In genomic region chr1:182842265-182842664, GRCh38 we compare ENCODE assay signal across 13 cellular contexts. TPM values are rescaled to one million over a fixed set of nuclear protein-coding genes. Genes with fewer than 3 reads are reported as not detected.
A peak's percentile ranks its signal among the peaks of the same experiment; 100 is the strongest.
DNase-seq lines count a peak whose midpoint lies in the region; ATAC-seq and TF ChIP-seq lines count a peak whose summit lies in the region.
"Had no signal": no experiment of that assay in that cellular context is flagged by ENCODE, and none has a peak within 500 bp of the region (broad histone marks: within the 10 kb centered on the region; RNA-seq: fewer than 3 reads in every experiment).

No MANE protein-coding gene starts in this region.

- H3K27ac Mint-ChIP-seq in CD8-positive, alpha-beta T cell = no peak overlapping the region
- peak overlapping the region; percentile 60 for H3K27ac Mint-ChIP-seq in activated naive CD8-positive, alpha-beta T cell treated with anti-CD3 and anti-CD28 coated beads, Interleukin-2, amount 10 ng/mL, durations not matched to agents 7 days and 5 days
- H3K27ac Mint-ChIP-seq in naive thymus-derived CD4-positive, alpha-beta T cell = peak overlapping the region in 2 of 9 donors; percentile 4 to 69

- no peak for DNase-seq in CD8-positive, alpha-beta T cell
- DNase-seq in activated naive CD8-positive, alpha-beta T cell treated with anti-CD3 and anti-CD28 coated beads, Interleukin-2, amount 10 ng/mL, durations not matched to agents 7 days and 5 days = no peak
- no peak for DNase-seq in naive thymus-derived CD4-positive, alpha-beta T cell
- DNase-seq in SJCRH30 (no peak), islet precursor cell (no peak), ACHN (no peak), iPS-NIHi11 (ENCODE audit: low spot score) (no peak)
- DNase-seq: cerebellar nuclear complex, head of caudate nucleus, mucosa of descending colon, SHP77, stomach had no signal

- ATAC-seq in CD8-positive, alpha-beta T cell = no peak
- no peak for ATAC-seq in activated naive CD8-positive, alpha-beta T cell treated with anti-CD3 and anti-CD28 coated beads, Interleukin-2, amount 10 ng/mL, durations not matched to agents 7 days and 5 days (ENCODE audit: low read depth)
- no peak for ATAC-seq in naive thymus-derived CD4-positive, alpha-beta T cell
- ATAC-seq: mucosa of descending colon had no signal

- TF ChIP-seq CTCF in CD8-positive, alpha-beta T cell (IDR thresholded peaks at IDR 0.05) = no peak

- peaks cover 50% of the 10 kb centered on the region for H3K4me1 ChIP-seq in CD8-positive, alpha-beta T cell (ENCODE audit: insufficient read depth, low read length)
- H3K4me1 ChIP-seq in HUES48 (ENCODE audit: control insufficient read depth, insufficient read depth, low read length) = peaks cover 24% of the 10 kb centered on the region
- H3K4me1 ChIP-seq in naive thymus-derived CD4-positive, alpha-beta T cell (ENCODE audit: control insufficient read depth in 2 of 2, insufficient read depth in 2 of 2, low read length in 2 of 2) = peaks cover 28 to 45% of the 10 kb centered on the region in 2 donors
- no peaks in the 10 kb centered on the region; the same call in 1 of the 2 replicates for H3K4me1 ChIP-seq in SJCRH30

- no peak overlapping the region for H3K4me3 ChIP-seq in CD8-positive, alpha-beta T cell (ENCODE audit: low read depth, low read length)
- H3K4me3 ChIP-seq in HUES48 (ENCODE audit: low read depth, low read length) (peak overlapping the region; percentile 94), SJCRH30 (no peak overlapping the region)
- peak overlapping the region; percentile 27 for H3K4me3 ChIP-seq in naive thymus-derived CD4-positive, alpha-beta T cell (ENCODE audit: low read length)
- H3K4me3 ChIP-seq: mucosa of descending colon had no signal

- no peaks in the 10 kb centered on the region for H3K27me3 Mint-ChIP-seq in CD8-positive, alpha-beta T cell (ENCODE audit: low read depth)
- H3K27me3 Mint-ChIP-seq in activated naive CD8-positive, alpha-beta T cell treated with anti-CD3 and anti-CD28 coated beads, Interleukin-2, amount 10 ng/mL, durations not matched to agents 7 days and 5 days = no peaks in the 10 kb centered on the region
- peaks cover 0 to 4% (median 0%) of the 10 kb centered on the region in 5 donors for H3K27me3 Mint-ChIP-seq in naive thymus-derived CD4-positive, alpha-beta T cell

- peak overlapping the region; percentile 57 for H3K4me3 Mint-ChIP-seq in CD8-positive, alpha-beta T cell
- peak overlapping the region; percentile 100 for H3K4me3 Mint-ChIP-seq in activated naive CD8-positive, alpha-beta T cell treated with anti-CD3 and anti-CD28 coated beads, Interleukin-2, amount 10 ng/mL, durations not matched to agents 7 days and 5 days
- H3K4me3 Mint-ChIP-seq in naive thymus-derived CD4-positive, alpha-beta T cell = peak overlapping the region; percentile 20 to 99 (median 95)

- POLR2A ChIA-PET in CD8-positive, alpha-beta T cell (lab: Charles Lee) = no interaction called here
- POLR2A ChIA-PET in activated naive CD8-positive, alpha-beta T cell treated with anti-CD3 and anti-CD28 coated beads, Interleukin-2, amount 10 ng/mL, durations not matched to agents 7 days and 5 days (lab: Charles Lee) = no interaction called here
- POLR2A ChIA-PET in naive thymus-derived CD4-positive, alpha-beta T cell (lab: Charles Lee) = no interaction called here

- H3K27ac ChIP-seq in CD8-positive, alpha-beta T cell (ENCODE audit: low read depth, low read length) = no peak overlapping the region
- no peak overlapping the region for H3K27ac ChIP-seq in HUES48 (ENCODE audit: low read depth, low read length)
- no peak overlapping the region for H3K27ac ChIP-seq in naive thymus-derived CD4-positive, alpha-beta T cell (ENCODE audit: low read depth, low read length)
- H3K27ac ChIP-seq in SJCRH30 = no peak overlapping the region

- no peaks in the 10 kb centered on the region for H3K27me3 ChIP-seq in CD8-positive, alpha-beta T cell (ENCODE audit: insufficient read depth, low read length)
- H3K27me3 ChIP-seq in HUES48 (ENCODE audit: control insufficient read depth, insufficient read depth, low read length) (no peaks in the 10 kb centered on the region), SJCRH30 (no peaks in the 10 kb centered on the region)
- no peaks in the 10 kb centered on the region for H3K27me3 ChIP-seq in naive thymus-derived CD4-positive, alpha-beta T cell (ENCODE audit: control insufficient read depth in 2 of 2, insufficient read depth in 2 of 2, low read length in 2 of 2)
- H3K27me3 ChIP-seq: stomach had no signal

- H3K36me3 ChIP-seq in CD8-positive, alpha-beta T cell (ENCODE audit: insufficient read depth, low read length) = peaks cover 4% of the 10 kb centered on the region
- H3K36me3 ChIP-seq in HUES48 (ENCODE audit: control insufficient read depth, insufficient read depth, low read length) (peaks cover 61% of the 10 kb centered on the region), SJCRH30 (peaks cover 71% of the 10 kb centered on the region)
- H3K36me3 ChIP-seq in naive thymus-derived CD4-positive, alpha-beta T cell (ENCODE audit: control insufficient read depth in 2 of 3, insufficient read depth in 3 of 3, low read length in 3 of 3) = peaks cover 11 to 32% (median 13%) of the 10 kb centered on the region in 3 experiments

- in situ Hi-C loops in ACHN (cut with HindIII; ENCODE audit: low pct_ligation_motif_present, low pct_unique_long_range_greater_than_20kb, low sequenced_read_pairs) = no loop called here

- CTCF ChIA-PET in CD8-positive, alpha-beta T cell (lab: Charles Lee) = no interaction called here
- CTCF ChIA-PET in naive thymus-derived CD4-positive, alpha-beta T cell (lab: Charles Lee) = no interaction called here

- H3K9me3 ChIP-seq in CD8-positive, alpha-beta T cell (ENCODE audit: low read length) = no peaks in the 10 kb centered on the region
- H3K9me3 ChIP-seq in HUES48 (ENCODE audit: control insufficient read depth, insufficient read depth, low read length) (no peaks in the 10 kb centered on the region), SJCRH30 (replicated peaks) (no peaks in the 10 kb centered on the region)
- H3K9me3 ChIP-seq in naive thymus-derived CD4-positive, alpha-beta T cell (ENCODE audit: control insufficient read depth in 2 of 3, low read length in 3 of 3) = no peaks in the 10 kb centered on the region
- H3K9me3 ChIP-seq: mucosa of descending colon, stomach had no signal

- peaks cover 68% of the 10 kb centered on the region for H3K36me3 Mint-ChIP-seq in CD8-positive, alpha-beta T cell
- peaks cover 34% of the 10 kb centered on the region for H3K36me3 Mint-ChIP-seq in activated naive CD8-positive, alpha-beta T cell treated with anti-CD3 and anti-CD28 coated beads, Interleukin-2, amount 10 ng/mL, durations not matched to agents 7 days and 5 days
- H3K36me3 Mint-ChIP-seq in naive thymus-derived CD4-positive, alpha-beta T cell = peaks cover 6 to 43% (median 36%) of the 10 kb centered on the region in 5 donors

- no peak overlapping the region for H3K9ac ChIP-seq in HUES48 (ENCODE audit: low read depth, low read length)

- no peaks in the 10 kb centered on the region for H3K9me3 Mint-ChIP-seq in CD8-positive, alpha-beta T cell
- no peaks in the 10 kb centered on the region for H3K9me3 Mint-ChIP-seq in activated naive CD8-positive, alpha-beta T cell treated with anti-CD3 and anti-CD28 coated beads, Interleukin-2, amount 10 ng/mL, durations not matched to agents 7 days and 5 days
- H3K9me3 Mint-ChIP-seq in naive thymus-derived CD4-positive, alpha-beta T cell = peaks cover 0 to 5% (median 0%) of the 10 kb centered on the region in 11 donors

- peaks cover 73% of the 10 kb centered on the region for H3K4me1 Mint-ChIP-seq in CD8-positive, alpha-beta T cell (ENCODE audit: low read depth)
- H3K4me1 Mint-ChIP-seq in activated naive CD8-positive, alpha-beta T cell treated with anti-CD3 and anti-CD28 coated beads, Interleukin-2, amount 10 ng/mL, durations not matched to agents 7 days and 5 days = peaks cover 50% of the 10 kb centered on the region
- peaks cover 50 to 86% (median 82%) of the 10 kb centered on the region in 7 donors for H3K4me1 Mint-ChIP-seq in naive thymus-derived CD4-positive, alpha-beta T cell

- intact Hi-C loops in CD8-positive, alpha-beta T cell (cut with DNase I, micrococcal nuclease) = loop anchor here in 1 of 2 experiments (5.0 kb wide), 1 partner anchor 35 kb away; no protein-coding TSS in a partner anchor
- intact Hi-C loops in naive thymus-derived CD4-positive, alpha-beta T cell (cut with micrococcal nuclease) = loop anchor here (2.0 to 10.0 kb wide), 4 partner anchors 15 to 1810 kb away; partner anchors contain the start of gene MR1 (in 1 of the 2)

RNA-seq across cellular contexts. Expression of gene DHX9, which starts 3.1 kb away (rescaled TPM):
- total RNA-seq in CD8-positive, alpha-beta T cell = 100 to 1,000 TPM; 374 to 382 TPM
- total RNA-seq in activated naive CD8-positive, alpha-beta T cell treated with anti-CD3 and anti-CD28 coated beads, Interleukin-2, amount 10 ng/mL, durations not matched to agents 7 days and 5 days = 100 to 1,000 TPM; 176 to 180 TPM
- total RNA-seq in naive thymus-derived CD4-positive, alpha-beta T cell = 100 to 1,000 TPM; 207 to 299 (median 227) TPM
- polyA plus RNA-seq in naive thymus-derived CD4-positive, alpha-beta T cell = 100 to 1,000 TPM in 1 of 2 donors, 10 to 100 TPM in 1; 96.9 to 154 TPM
- 303 and 305 TPM in 2 replicates for total RNA-seq in SJCRH30 (2014; rRNA removed; shearing (Covaris generic))

RNA-seq across cellular contexts. Expression of gene NPL, which starts 52.7 kb away (rescaled TPM):
- total RNA-seq in CD8-positive, alpha-beta T cell = 1 to 10 TPM; 1.3 to 2.1 TPM
- total RNA-seq in activated naive CD8-positive, alpha-beta T cell treated with anti-CD3 and anti-CD28 coated beads, Interleukin-2, amount 10 ng/mL, durations not matched to agents 7 days and 5 days = 1 to 10 TPM; 5.6 to 6.2 TPM
- 10 to 100 TPM in 2 of 5 experiments, 1 to 10 TPM in 3; 3.0 to 20.8 (median 9.9) TPM for total RNA-seq in naive thymus-derived CD4-positive, alpha-beta T cell
- 1 to 10 TPM; 5.3 to 6.9 TPM for polyA plus RNA-seq in naive thymus-derived CD4-positive, alpha-beta T cell
- total RNA-seq in SJCRH30 (2014; rRNA removed; shearing (Covaris generic)) = 1.7 and 3.1 TPM in 2 replicates

Comparison
In these comparisons a context has a peak if more than half of its experiments do, and no peak if none do; other contexts are left out.
1. H3K4me3 ChIP-seq: peak in HUES48 (single experiment) and naive thymus-derived CD4-positive, alpha-beta T cell (single experiment); none in CD8-positive, alpha-beta T cell (single experiment) and SJCRH30 (single experiment).
2. Peak in every context shown above with its lines, with median percentiles within 50 percentile points of each other: H3K4me3 Mint-ChIP-seq.